Comparison of ENCODE assay signal across 20 cellular contexts in the genomic region with DNA sequence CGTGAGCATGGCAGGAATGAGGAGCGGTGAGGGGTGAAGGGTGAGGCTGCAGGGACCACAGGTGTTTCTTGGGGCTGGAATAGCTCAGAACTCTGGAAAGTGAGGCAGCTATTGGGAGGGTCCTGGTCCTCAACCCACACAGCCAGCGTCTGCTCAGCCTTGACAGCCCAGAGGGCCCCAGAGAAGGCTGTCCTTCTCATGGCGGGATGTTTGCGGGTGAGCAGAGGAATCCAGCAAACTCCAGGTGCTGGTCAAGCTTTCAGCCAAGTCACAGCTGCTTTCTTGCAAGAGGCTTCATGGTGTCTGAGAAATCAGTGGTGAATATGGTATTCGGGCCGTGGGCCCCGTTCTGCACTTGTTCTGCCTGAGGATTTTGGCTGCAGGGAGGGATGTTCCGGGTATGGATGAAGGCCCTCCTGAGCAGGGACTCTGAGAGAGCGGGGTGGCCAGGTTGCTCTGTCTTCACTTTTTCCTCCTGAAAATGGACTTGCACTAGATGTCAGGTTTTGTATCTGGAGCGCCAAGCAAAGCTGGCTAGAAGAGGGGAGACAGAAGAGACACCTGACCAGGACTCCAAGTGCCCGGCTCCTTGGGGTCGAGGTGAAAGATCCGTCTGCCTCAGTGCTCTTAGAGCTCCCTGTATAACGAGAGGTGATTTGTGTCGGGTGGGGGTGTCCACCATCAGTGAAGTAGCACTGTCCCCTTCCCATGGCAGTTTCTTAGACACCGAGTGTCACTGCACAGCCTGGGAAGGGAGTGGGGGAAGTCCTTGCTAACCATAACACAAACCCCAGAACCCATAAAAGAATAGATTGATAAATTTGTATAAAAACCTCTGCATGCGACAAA.
DNase-seq lines count a peak whose midpoint lies in the region; ATAC-seq and TF ChIP-seq lines count a peak whose summit lies in the region.
"Had no signal": no experiment of that assay in that cellular context is flagged by ENCODE, and none has a peak within 500 bp of the region (broad histone marks: within the 10 kb centered on the region; RNA-seq: fewer than 3 reads in every experiment).

No MANE protein-coding gene starts in this region.

- H3K9me3 Mint-ChIP-seq in GM23338 = no peaks in the 10 kb centered on the region; the same call in 2 of the 3 replicates
- H3K9me3 Mint-ChIP-seq in effector memory CD8-positive, alpha-beta T cell = no peaks in the 10 kb centered on the region
- no peaks in the 10 kb centered on the region for H3K9me3 Mint-ChIP-seq in activated naive CD4-positive, alpha-beta T cell treated with anti-CD3 and anti-CD28 coated beads, Interleukin-2, amount 10 ng/mL, durations not matched to agents 7 days and 5 days
- H3K9me3 Mint-ChIP-seq: CD8-positive, alpha-beta T cell; HFFc6 had no signal

- intact Hi-C loops in posterior vena cava (cut with DNase I) = no loop called here

- H3K36me3 Mint-ChIP-seq in GM23338 (ENCODE audit: low read depth) = no peaks in the 10 kb centered on the region
- no peaks in the 10 kb centered on the region for H3K36me3 Mint-ChIP-seq in T-helper 17 cell (ENCODE audit: low read depth)
- peaks cover 2% of the 10 kb centered on the region for H3K36me3 Mint-ChIP-seq in effector memory CD8-positive, alpha-beta T cell (ENCODE audit: insufficient read depth)
- no peaks in the 10 kb centered on the region for H3K36me3 Mint-ChIP-seq in activated naive CD4-positive, alpha-beta T cell treated with anti-CD3 and anti-CD28 coated beads, Interleukin-2, amount 10 ng/mL, durations not matched to agents 7 days and 5 days

- H3K36me3 ChIP-seq in GM23338 (ENCODE audit: insufficient read depth) = no peaks in the 10 kb centered on the region
- H3K36me3 ChIP-seq: SJSA1 had no signal

- no peaks in the 10 kb centered on the region for H3K27me3 ChIP-seq in GM23338 (ENCODE audit: insufficient read depth)
- H3K27me3 ChIP-seq: BLaER1 had no signal

- TF ChIP-seq CTCF in GM23338 (conservative IDR thresholded peaks at IDR 0.05; ENCODE audit: low read depth in 2 of 2) = no peak

- no peak overlapping the region for H2AFZ ChIP-seq in GM23338

- H4K20me1 ChIP-seq in GM23338 (replicated peaks; ENCODE audit: insufficient read depth) = no peaks in the 10 kb centered on the region

- H3K27ac Mint-ChIP-seq in GM23338 = no peak overlapping the region
- H3K27ac Mint-ChIP-seq in T-helper 17 cell = peak overlapping the region; percentile 53
- peak overlapping the region; percentile 11 to 39 for H3K27ac Mint-ChIP-seq in effector memory CD8-positive, alpha-beta T cell
- no peak overlapping the region for H3K27ac Mint-ChIP-seq in activated naive CD4-positive, alpha-beta T cell treated with anti-CD3 and anti-CD28 coated beads, Interleukin-2, amount 10 ng/mL, durations not matched to agents 7 days and 5 days
- H3K27ac Mint-ChIP-seq: CD8-positive, alpha-beta T cell; HFFc6 had no signal

- H3K4me2 ChIP-seq in GM23338 = no peak overlapping the region
- H3K4me2 ChIP-seq: A549, BLaER1, KMS-11 had no signal

- no peaks in the 10 kb centered on the region for H3K79me2 ChIP-seq in GM23338 (replicated peaks; ENCODE audit: insufficient read depth)

- no peaks in the 10 kb centered on the region; the same call in 1 of the 2 replicates for H3K4me1 ChIP-seq in GM23338 (ENCODE audit: insufficient read depth)
- H3K4me1 ChIP-seq: A549, BLaER1, SJSA1 had no signal

- ATAC-seq in GM23338 = no peak
- no peak for ATAC-seq in T-helper 17 cell
- no peak for ATAC-seq in effector memory CD8-positive, alpha-beta T cell (replicated peaks)
- ATAC-seq: A549; CD8-positive, alpha-beta T cell had no signal

- H3K4me1 Mint-ChIP-seq in GM23338 = peaks cover 26% of the 10 kb centered on the region
- H3K4me1 Mint-ChIP-seq in T-helper 17 cell = peaks cover 7% of the 10 kb centered on the region
- peaks cover 1 to 7% of the 10 kb centered on the region in 2 donors for H3K4me1 Mint-ChIP-seq in effector memory CD8-positive, alpha-beta T cell (ENCODE audit: low read depth in 2 of 2)
- H3K4me1 Mint-ChIP-seq in activated naive CD4-positive, alpha-beta T cell treated with anti-CD3 and anti-CD28 coated beads, Interleukin-2, amount 10 ng/mL, durations not matched to agents 7 days and 5 days = no peaks in the 10 kb centered on the region

- CTCF ChIA-PET in activated naive CD4-positive, alpha-beta T cell treated with anti-CD3 and anti-CD28 coated beads, Interleukin-2, amount 10 ng/mL, durations not matched to agents 7 days and 5 days (lab: Charles Lee) = no interaction called here

- H3K27me3 Mint-ChIP-seq in GM23338 (ENCODE audit: insufficient read depth, low read depth, poor library complexity) (peaks cover 8% of the 10 kb centered on the region), T-helper 17 cell (no peaks in the 10 kb centered on the region)
- no peaks in the 10 kb centered on the region for H3K27me3 Mint-ChIP-seq in effector memory CD8-positive, alpha-beta T cell
- no peaks in the 10 kb centered on the region for H3K27me3 Mint-ChIP-seq in activated naive CD4-positive, alpha-beta T cell treated with anti-CD3 and anti-CD28 coated beads, Interleukin-2, amount 10 ng/mL, durations not matched to agents 7 days and 5 days

- no peak overlapping the region for H3K4me3 ChIP-seq in GM23338
- H3K4me3 ChIP-seq: A549, BLaER1, SJSA1 had no signal

- DNase-seq in GM23338 (ENCODE audit: low spot score) (no peak), T-helper 17 cell (no peak), posterior vena cava (ENCODE audit: low spot score) (peak; percentile 32), Kasumi-1 (lab: John Stamatoyannopoulos, UW) (no peak)
- DNase-seq in effector memory CD8-positive, alpha-beta T cell = no peak
- DNase-seq in activated naive CD4-positive, alpha-beta T cell treated with anti-CD3 and anti-CD28 coated beads, Interleukin-2, amount 10 ng/mL, durations not matched to agents 7 days and 5 days = no peak
- DNase-seq in stimulated activated CD4-positive, alpha-beta T cell treated with anti-CD3 and anti-CD28 coated beads, Interleukin-2, amount 100 ng/mL, for 24 hours = no peak
- DNase-seq in stimulated activated CD4-positive, alpha-beta T cell treated with anti-CD3 and anti-CD28 coated beads, Interleukin-2, amount 100 ng/mL, for 48 hours = no peak
- DNase-seq: CD8-positive, alpha-beta T cell; DMS53; EL; HFFc6; NCI-H1417 treated with DMSO at 0.1 percent for 48 hours; NCI-H187 treated with DMSO at 0.1 percent for 48 hours; NCI-H345; NCI-H524 treated with DMSO at 0.1 percent for 48 hours had no signal

- H3K27ac ChIP-seq in GM23338 (ENCODE audit: low read depth) = peak overlapping the region; percentile 32; the same call in 1 of the 2 replicates
- H3K27ac ChIP-seq: A549, BLaER1, KMS-11, SJSA1 had no signal

- no peaks in the 10 kb centered on the region for H3K9me2 ChIP-seq in GM23338 (ENCODE audit: insufficient read depth)

- H3K9me3 ChIP-seq in T-helper 17 cell (ENCODE audit: control insufficient read depth, low read length, poor library complexity, severe bottlenecking) = no peaks in the 10 kb centered on the region
- H3K9me3 ChIP-seq: A549, BLaER1, SJSA1 had no signal

- no peaks in the 10 kb centered on the region for H3F3A ChIP-seq in GM23338 (replicated peaks; ENCODE audit: low read depth)

- H3K4me3 Mint-ChIP-seq in GM23338 (no peak overlapping the region; the same call in 2 of the 3 replicates), T-helper 17 cell (no peak overlapping the region)
- no peak overlapping the region for H3K4me3 Mint-ChIP-seq in effector memory CD8-positive, alpha-beta T cell
- H3K4me3 Mint-ChIP-seq in activated naive CD4-positive, alpha-beta T cell treated with anti-CD3 and anti-CD28 coated beads, Interleukin-2, amount 10 ng/mL, durations not matched to agents 7 days and 5 days = no peak overlapping the region
- H3K4me3 Mint-ChIP-seq: CD8-positive, alpha-beta T cell; HFFc6 had no signal

TF ChIP-seq in GM23338, 12 proteins besides CTCF, POLR2A, EP300 and RAD21:
- TF ChIP-seq STAT1 (IDR thresholded peaks at IDR 0.05; ENCODE audit: unreplicated experiment) (no peak), CREB1 (CRISPR knock-in tag; IDR thresholded peaks at IDR 0.05; ENCODE audit: low read depth) (no peak), JUNB (IDR thresholded peaks at IDR 0.05; ENCODE audit: unreplicated experiment) (no peak), NANOG (IDR thresholded peaks at IDR 0.05; ENCODE audit: borderline replicate concordance) (no peak), ZNF331 (CRISPR knock-in tag; IDR thresholded peaks at IDR 0.05; ENCODE audit: low read depth) (no peak), EZH2 (IDR thresholded peaks at IDR 0.05; ENCODE audit: low read depth, unreplicated experiment) (no peak)
- TF ChIP-seq, protein P1, sequence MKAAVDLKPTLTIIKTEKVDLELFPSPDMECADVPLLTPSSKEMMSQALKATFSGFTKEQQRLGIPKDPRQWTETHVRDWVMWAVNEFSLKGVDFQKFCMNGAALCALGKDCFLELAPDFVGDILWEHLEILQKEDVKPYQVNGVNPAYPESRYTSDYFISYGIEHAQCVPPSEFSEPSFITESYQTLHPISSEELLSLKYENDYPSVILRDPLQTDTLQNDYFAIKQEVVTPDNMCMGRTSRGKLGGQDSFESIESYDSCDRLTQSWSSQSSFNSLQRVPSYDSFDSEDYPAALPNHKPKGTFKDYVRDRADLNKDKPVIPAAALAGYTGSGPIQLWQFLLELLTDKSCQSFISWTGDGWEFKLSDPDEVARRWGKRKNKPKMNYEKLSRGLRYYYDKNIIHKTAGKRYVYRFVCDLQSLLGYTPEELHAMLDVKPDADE (IDR thresholded peaks at IDR 0.05) = no peak

Comparison
In these comparisons a context has a peak if more than half of its experiments do, and no peak if none do; other contexts are left out.
1. H3K27ac Mint-ChIP-seq: peak in T-helper 17 cell (single experiment) and effector memory CD8-positive, alpha-beta T cell (2 of 2); none in GM23338 (single experiment) and activated naive CD4-positive, alpha-beta T cell treated with anti-CD3 and anti-CD28 coated beads, Interleukin-2, amount 10 ng/mL, durations not matched to agents 7 days and 5 days (single experiment).